ENCODE assay signal across 1 cellular context in the genomic region with DNA sequence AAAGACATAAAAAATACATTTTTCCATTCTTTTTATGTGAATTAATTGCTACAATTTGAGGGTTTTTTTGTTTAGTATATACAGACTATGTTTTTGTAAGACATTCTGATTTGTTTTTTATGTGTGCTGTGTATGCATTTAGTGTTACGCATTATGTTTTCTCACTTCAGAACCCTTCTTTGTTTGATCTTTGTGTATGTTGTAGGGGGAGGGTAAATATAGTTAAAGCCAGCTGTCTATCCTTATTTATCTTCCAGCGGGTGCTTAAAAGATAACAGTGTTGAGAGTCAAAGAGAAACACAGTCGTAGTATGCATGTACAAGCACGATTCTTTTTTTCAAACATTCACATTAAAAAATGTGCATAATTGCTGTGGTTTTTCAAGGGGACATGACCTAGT.
TF ChIP-seq lines count a peak whose summit lies in the region.

No MANE protein-coding gene starts in this region.

TF ChIP-seq in HepG2, 621 proteins besides CTCF, POLR2A, EP300 and RAD21 (continued from another document):
- TF ChIP-seq ZBTB37 (CRISPR knock-in tag; IDR thresholded peaks at IDR 0.05) (no peak), GFI1 (CRISPR knock-in tag; IDR thresholded peaks at IDR 0.05; ENCODE audit: borderline replicate concordance) (peak; percentile 84; the same call in 1 of the 2 replicates), SP2 (CRISPR knock-in tag; IDR thresholded peaks at IDR 0.05) (no peak), ZNF660 (CRISPR knock-in tag; IDR thresholded peaks at IDR 0.05; ENCODE audit: borderline replicate concordance, low read depth) (no peak), SP1 (IDR thresholded peaks at IDR 0.05) (no peak), SP1 (CRISPR knock-in tag; IDR thresholded peaks at IDR 0.05) (no peak), ISL2 (CRISPR knock-in tag; IDR thresholded peaks at IDR 0.05) (peak; percentile 84; the same call in 1 of the 2 replicates), PRDM15 (CRISPR knock-in tag; IDR thresholded peaks at IDR 0.05) (no peak), ZNF790 (CRISPR knock-in tag; IDR thresholded peaks at IDR 0.05; ENCODE audit: borderline replicate concordance) (no peak), CENPT (CRISPR knock-in tag; IDR thresholded peaks at IDR 0.05; ENCODE audit: low read depth) (no peak), ZNF264 (CRISPR knock-in tag; IDR thresholded peaks at IDR 0.05) (no peak), E2F1 (CRISPR knock-in tag; IDR thresholded peaks at IDR 0.05) (no peak)
- TF ChIP-seq, protein P1, sequence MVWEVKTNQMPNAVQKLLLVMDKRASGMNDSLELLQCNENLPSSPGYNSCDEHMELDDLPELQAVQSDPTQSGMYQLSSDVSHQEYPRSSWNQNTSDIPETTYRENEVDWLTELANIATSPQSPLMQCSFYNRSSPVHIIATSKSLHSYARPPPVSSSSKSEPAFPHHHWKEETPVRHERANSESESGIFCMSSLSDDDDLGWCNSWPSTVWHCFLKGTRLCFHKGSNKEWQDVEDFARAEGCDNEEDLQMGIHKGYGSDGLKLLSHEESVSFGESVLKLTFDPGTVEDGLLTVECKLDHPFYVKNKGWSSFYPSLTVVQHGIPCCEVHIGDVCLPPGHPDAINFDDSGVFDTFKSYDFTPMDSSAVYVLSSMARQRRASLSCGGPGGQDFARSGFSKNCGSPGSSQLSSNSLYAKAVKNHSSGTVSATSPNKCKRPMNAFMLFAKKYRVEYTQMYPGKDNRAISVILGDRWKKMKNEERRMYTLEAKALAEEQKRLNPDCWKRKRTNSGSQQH (CRISPR knock-in tag; IDR thresholded peaks at IDR 0.05; ENCODE audit: low read depth) = no peak
TF ChIP-seq in HepG2: peak in this region for 69.
